Comparison of ENCODE assay signal across 22 cellular contexts in the genomic region with DNA sequence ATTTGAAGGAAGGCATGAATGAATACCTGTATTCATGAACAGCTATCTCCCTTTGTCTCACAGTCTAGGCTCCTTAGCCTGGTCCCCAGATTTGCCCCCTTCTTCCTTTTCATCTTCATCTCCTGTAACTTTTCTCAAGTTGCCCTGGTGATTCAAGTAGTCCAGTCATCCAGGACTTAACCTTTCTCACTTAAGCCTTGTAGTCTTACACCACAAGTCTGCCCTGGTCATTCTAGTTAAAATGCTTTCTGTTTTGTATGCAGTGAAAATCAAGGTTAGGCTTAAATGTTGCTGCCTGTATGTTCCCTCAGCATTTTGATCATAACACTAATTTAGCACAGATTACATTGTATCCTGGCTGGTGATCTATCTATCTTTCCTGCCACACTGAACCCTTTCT.
"Had no signal": no experiment of that assay in that cellular context is flagged by ENCODE, and none has a peak within 500 bp of the region (broad histone marks: within the 10 kb centered on the region; RNA-seq: fewer than 3 reads in every experiment).

No MANE protein-coding gene starts in this region.

- ATAC-seq: activated T-cell treated with anti-CD3 and anti-CD28 coated beads, Interleukin-2, amount 50 U/mL, for 72 hours; gastroesophageal sphincter; lower lobe of right lung; right lobe of liver; stimulated activated naive B cell treated with anti-CD40 and anti-IgM and Interleukin-4, amounts not matched to agents 10 μg/mL and 1 μg/mL and 100 μg/mL, for 72 hours; T-helper 17 cell had no signal

- DNase-seq: activated CD4-positive, alpha-beta memory T cell treated with anti-CD3 and anti-CD28 coated beads, Interleukin-2, amount 10 ng/mL, durations not matched to agents 7 days and 5 days; activated CD4-positive, alpha-beta T cell treated with anti-CD3 and anti-CD28 coated beads for 48 hours; activated effector memory CD4-positive, alpha-beta T cell treated with Interleukin-2 at 50 U/mL for 16 hours; activated naive CD4-positive, alpha-beta T cell treated with anti-CD3 and anti-CD28 coated beads, Interleukin-2, amount 10 ng/mL, durations not matched to agents 7 days and 5 days; activated T-cell treated with anti-CD3 and anti-CD28 coated beads, Interleukin-2, amount 50 U/mL, for 72 hours; anterior cingulate cortex; central memory CD4-positive, alpha-beta T cell; hypothalamus; lower lobe of right lung; naive B cell; occipital lobe; right lobe of liver; small intestine; stimulated activated CD4-positive, alpha-beta T cell treated with anti-CD3 and anti-CD28 coated beads, Interleukin-15, amount 100 ng/mL, for 24 hours; stimulated activated CD4-positive, alpha-beta T cell treated with anti-CD3 and anti-CD28 coated beads, Interleukin-2, amount 100 ng/mL, for 48 hours; stimulated activated CD8-positive, alpha-beta memory T cell treated with anti-CD3 and anti-CD28 coated beads, Interleukin-4, amount 100 ng/mL, for 48 hours; stimulated activated naive B cell treated with anti-CD40 and anti-IgM and Interleukin-4, amounts not matched to agents 10 μg/mL and 1 μg/mL and 100 μg/mL, for 72 hours; T-helper 17 cell; testis had no signal

- H3K9me3 ChIP-seq: esophagus muscularis mucosa, gastroesophageal sphincter, lower lobe of right lung, right lobe of liver, testis, vagina had no signal

- H3K4me3 ChIP-seq: esophagus muscularis mucosa, gastroesophageal sphincter, lower lobe of right lung, right lobe of liver, testis, vagina had no signal

- H3K36me3 ChIP-seq: esophagus muscularis mucosa, gastroesophageal sphincter, lower lobe of right lung, right lobe of liver, vagina had no signal

- H3K4me1 ChIP-seq: esophagus muscularis mucosa, gastroesophageal sphincter, lower lobe of right lung, right lobe of liver, vagina had no signal

- H3K27me3 ChIP-seq: esophagus muscularis mucosa, gastroesophageal sphincter, right lobe of liver, testis, vagina had no signal

- H3K27ac ChIP-seq: esophagus muscularis mucosa, gastroesophageal sphincter, lower lobe of right lung, right lobe of liver, testis, vagina had no signal
